Comparison of ENCODE assay signal across 31 cellular contexts in the genomic region with DNA sequence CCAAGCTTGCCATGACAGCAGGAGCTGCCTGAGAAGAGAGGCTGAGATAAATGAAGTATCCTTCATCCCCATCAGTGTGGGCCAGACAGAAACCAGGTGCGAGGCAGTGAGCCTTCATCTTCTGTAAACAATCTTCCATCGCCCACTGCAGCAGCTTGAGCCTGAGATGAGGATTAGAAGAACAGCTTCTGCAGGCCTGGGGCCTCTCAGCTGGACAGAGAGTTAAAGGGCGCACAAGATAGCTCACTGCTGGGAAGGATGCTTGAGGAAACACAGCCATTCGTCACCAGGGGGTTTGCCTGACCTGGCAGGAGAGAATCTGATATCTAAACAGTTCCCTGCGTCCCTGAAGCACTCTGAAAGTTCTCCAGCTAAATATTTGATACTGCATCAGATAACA. TPM values are rescaled to one million over a fixed set of nuclear protein-coding genes. Genes with fewer than 3 reads are reported as not detected.
DNase-seq lines count a peak whose midpoint lies in the region; ATAC-seq and TF ChIP-seq lines count a peak whose summit lies in the region.
"Had no signal": no experiment of that assay in that cellular context is flagged by ENCODE, and none has a peak within 500 bp of the region (broad histone marks: within the 10 kb centered on the region; RNA-seq: fewer than 3 reads in every experiment).

No MANE protein-coding gene starts in this region.

- H3K27me3 Mint-ChIP-seq in progenitor cell of endocrine pancreas, result peaks cover 72% of the 10 kb centered on the region
- peaks cover 7% of the 10 kb centered on the region for H3K27me3 Mint-ChIP-seq in activated CD4-positive, alpha-beta T cell treated with anti-CD3 and anti-CD28 coated beads for 36 hours
- H3K27me3 Mint-ChIP-seq: CD4-positive, alpha-beta memory T cell had no signal

- no peak for ATAC-seq in activated CD4-positive, alpha-beta T cell treated with anti-CD3 and anti-CD28 coated beads for 36 hours
- ATAC-seq in GM18858 (IDR thresholded peaks at IDR 0.05; ENCODE audit: unreplicated experiment), result no peak
- ATAC-seq in HG03097 (IDR thresholded peaks at IDR 0.05; ENCODE audit: low FRiP score, unreplicated experiment), result no peak
- ATAC-seq: activated CD8-positive, alpha-beta memory T cell treated with anti-CD3 and anti-CD28 coated beads, Interleukin-2, amount 10 ng/mL, durations not matched to agents 7 days and 5 days; activated T-cell treated with anti-CD3 and anti-CD28 coated beads, Interleukin-2, amount 50 U/mL, for 72 hours; gastrocnemius medialis; mucosa of descending colon; upper lobe of right lung had no signal

- TF ChIP-seq CTCF in fibroblast of villous mesenchyme (IDR thresholded peaks at IDR 0.05; ENCODE audit: insufficient read depth, low read depth, low read length) (no peak), progenitor cell of endocrine pancreas (IDR thresholded peaks at IDR 0.05; ENCODE audit: unreplicated experiment) (no peak)

- POLR2A ChIA-PET in activated CD4-positive, alpha-beta T cell treated with anti-CD3 and anti-CD28 coated beads for 36 hours (lab: Charles Lee), result no interaction called here

- peaks cover 4% of the 10 kb centered on the region for H3K4me1 Mint-ChIP-seq in progenitor cell of endocrine pancreas (ENCODE audit: low read depth)
- H3K4me1 Mint-ChIP-seq in activated CD4-positive, alpha-beta T cell treated with anti-CD3 and anti-CD28 coated beads for 36 hours, result peaks cover 10% of the 10 kb centered on the region

- no peak overlapping the region for H3K4me3 Mint-ChIP-seq in progenitor cell of endocrine pancreas (ENCODE audit: low read depth)
- no peak overlapping the region for H3K4me3 Mint-ChIP-seq in activated CD4-positive, alpha-beta T cell treated with anti-CD3 and anti-CD28 coated beads for 36 hours
- H3K4me3 Mint-ChIP-seq: activated CD4-positive, alpha-beta T cell treated with anti-CD3 and anti-CD28 coated beads, Interleukin-2, amount 10 ng/mL, durations not matched to agents 7 days and 5 days; activated CD8-positive, alpha-beta memory T cell treated with anti-CD3 and anti-CD28 coated beads, Interleukin-2, amount 10 ng/mL, durations not matched to agents 7 days and 5 days; activated T-cell treated with anti-CD3 and anti-CD28 coated beads, Interleukin-2, amount 50 U/mL, for 72 hours; CD4-positive, alpha-beta memory T cell; T-helper 2 cell treated with Interferon-gamma antibody and Interleukin-4, amounts not matched to agents 5 μg/mL and 100 μg/mL, for 36 hours had no signal

- intact Hi-C loops in activated CD4-positive, alpha-beta T cell treated with anti-CD3 and anti-CD28 coated beads for 36 hours (cut with DNase I, micrococcal nuclease), result no loop called here

- no peaks in the 10 kb centered on the region for H3K36me3 Mint-ChIP-seq in progenitor cell of endocrine pancreas (ENCODE audit: insufficient read depth)
- no peaks in the 10 kb centered on the region for H3K36me3 Mint-ChIP-seq in activated CD4-positive, alpha-beta T cell treated with anti-CD3 and anti-CD28 coated beads for 36 hours (ENCODE audit: low read depth)
- H3K36me3 Mint-ChIP-seq: activated CD8-positive, alpha-beta memory T cell treated with anti-CD3 and anti-CD28 coated beads, Interleukin-2, amount 10 ng/mL, durations not matched to agents 7 days and 5 days; CD4-positive, alpha-beta memory T cell had no signal

- peak overlapping the region; percentile 31 for H3K27ac Mint-ChIP-seq in progenitor cell of endocrine pancreas
- no peak overlapping the region for H3K27ac Mint-ChIP-seq in activated CD4-positive, alpha-beta T cell treated with anti-CD3 and anti-CD28 coated beads for 36 hours
- H3K27ac Mint-ChIP-seq: activated CD4-positive, alpha-beta T cell treated with anti-CD3 and anti-CD28 coated beads, Interleukin-2, amount 10 ng/mL, durations not matched to agents 7 days and 5 days; activated CD8-positive, alpha-beta memory T cell treated with anti-CD3 and anti-CD28 coated beads, Interleukin-2, amount 10 ng/mL, durations not matched to agents 7 days and 5 days; activated T-cell treated with anti-CD3 and anti-CD28 coated beads, Interleukin-2, amount 50 U/mL, for 72 hours; T-helper 2 cell treated with Interferon-gamma antibody and Interleukin-4, amounts not matched to agents 5 μg/mL and 100 μg/mL, for 36 hours had no signal

- CTCF ChIA-PET in activated CD4-positive, alpha-beta T cell treated with anti-CD3 and anti-CD28 coated beads for 36 hours (lab: Charles Lee), result interaction anchor here (0.7 to 1.8 kb wide), 2 partner anchors 11 to 163 kb away, joined by 4 to 11 read pairs; no protein-coding TSS in a partner anchor

- no peak overlapping the region for H3K4me3 ChIP-seq in fibroblast of villous mesenchyme (ENCODE audit: low read depth, low read length)
- H3K4me3 ChIP-seq: coronary artery, esophagus squamous epithelium, gastrocnemius medialis, mucosa of descending colon, prostate gland, upper lobe of right lung had no signal

- DNase-seq in NCI-H1092 treated with DMSO at 0.1 percent for 48 hours (lab: John Stamatoyannopoulos, UW), result peak; percentile 45
- DNase-seq in NCI-H1092 (lab: John Stamatoyannopoulos, UW), result no peak
- DNase-seq in NCI-H146 (lab: John Stamatoyannopoulos, UW), result peak; percentile 38
- DNase-seq in fibroblast of villous mesenchyme (ENCODE audit: low read depth), result peak; percentile 84
- no peak for DNase-seq in progenitor cell of endocrine pancreas (ENCODE audit: low spot score, unreplicated experiment)
- no peak for DNase-seq in activated CD4-positive, alpha-beta T cell treated with anti-CD3 and anti-CD28 coated beads for 36 hours
- DNase-seq: activated CD4-positive, alpha-beta T cell treated with anti-CD3 and anti-CD28 coated beads, Interleukin-2, amount 10 ng/mL, durations not matched to agents 7 days and 5 days; activated CD8-positive, alpha-beta memory T cell treated with anti-CD3 and anti-CD28 coated beads, Interleukin-2, amount 10 ng/mL, durations not matched to agents 7 days and 5 days; activated naive CD4-positive, alpha-beta T cell treated with anti-CD3 and anti-CD28 coated beads, Interleukin-2, amount 50 U/mL, for 16 hours; activated T-cell treated with anti-CD3 and anti-CD28 coated beads, Interleukin-2, amount 50 U/mL, for 72 hours; AML-193; CD4-positive, alpha-beta memory T cell; DMS 273 treated with DMSO at 0.1 percent for 48 hours; esophagus squamous epithelium; gastrocnemius medialis; GDM1; GOT3; mucosa of descending colon; NCI-H2171; NCI-H524 treated with DMSO at 0.1 percent for 48 hours; RPMI8226; stimulated activated CD8-positive, alpha-beta memory T cell treated with anti-CD3 and anti-CD28 coated beads, Interleukin-4, amount 100 ng/mL, for 48 hours; upper lobe of right lung had no signal

- no peaks in the 10 kb centered on the region for H3K9me3 Mint-ChIP-seq in progenitor cell of endocrine pancreas (ENCODE audit: low read depth)
- no peaks in the 10 kb centered on the region for H3K9me3 Mint-ChIP-seq in activated CD4-positive, alpha-beta T cell treated with anti-CD3 and anti-CD28 coated beads for 36 hours (ENCODE audit: low read depth)
- H3K9me3 Mint-ChIP-seq: activated CD4-positive, alpha-beta T cell treated with anti-CD3 and anti-CD28 coated beads, Interleukin-2, amount 10 ng/mL, durations not matched to agents 7 days and 5 days; activated T-cell treated with anti-CD3 and anti-CD28 coated beads, Interleukin-2, amount 50 U/mL, for 72 hours; CD4-positive, alpha-beta memory T cell; T-helper 2 cell treated with Interferon-gamma antibody and Interleukin-4, amounts not matched to agents 5 μg/mL and 100 μg/mL, for 36 hours had no signal

RNA-seq across cellular contexts. Expression of a gene that starts 27.1 kb away (rescaled TPM):
- total RNA-seq in fibroblast of villous mesenchyme, result not detected in 2 replicates
- total RNA-seq in progenitor cell of endocrine pancreas, result 0.96 and 2.2 TPM in 2 replicates
- not detected for total RNA-seq in activated CD4-positive, alpha-beta T cell treated with anti-CD3 and anti-CD28 coated beads for 36 hours
- total RNA-seq: A172; activated CD4-positive, alpha-beta T cell treated with anti-CD3 and anti-CD28 coated beads, Interleukin-2, amount 10 ng/mL, durations not matched to agents 7 days and 5 days; activated CD8-positive, alpha-beta memory T cell treated with anti-CD3 and anti-CD28 coated beads, Interleukin-2, amount 10 ng/mL, durations not matched to agents 7 days and 5 days; activated T-cell treated with anti-CD3 and anti-CD28 coated beads, Interleukin-2, amount 50 U/mL, for 72 hours; CD4-positive, alpha-beta memory T cell; gastrocnemius medialis; LHCN-M2; liver; mucosa of descending colon; prostate gland; upper lobe of right lung had no signal

RNA-seq across cellular contexts. Expression of a gene that starts 41.2 kb away (rescaled TPM):
- total RNA-seq in fibroblast of villous mesenchyme, result 4.3 and 4.5 TPM in 2 replicates
- 15.2 and 19.8 TPM in 2 replicates for total RNA-seq in progenitor cell of endocrine pancreas
- 1 to 10 TPM; 2.8 to 3.3 TPM for total RNA-seq in activated CD4-positive, alpha-beta T cell treated with anti-CD3 and anti-CD28 coated beads for 36 hours

Comparison
In these comparisons a context has a peak if more than half of its experiments do, and no peak if none do; other contexts are left out.
1. DNase-seq: peak in NCI-H1092 treated with DMSO at 0.1 percent for 48 hours (single experiment), NCI-H146 (single experiment) and fibroblast of villous mesenchyme (single experiment); none in NCI-H1092 (single experiment), progenitor cell of endocrine pancreas (single experiment) and activated CD4-positive, alpha-beta T cell treated with anti-CD3 and anti-CD28 coated beads for 36 hours (single experiment).